ENCODE assay signal across 8 cellular contexts in genomic region chr1:198937231-198938031, GRCh38.
A peak's percentile ranks its signal among the peaks of the same experiment; 100 is the strongest.
DNase-seq lines count a peak whose midpoint lies in the region; ATAC-seq and TF ChIP-seq lines count a peak whose summit lies in the region.

No MANE protein-coding gene starts in this region.

- peak; percentile 89 for DNase-seq in GM03348 (ENCODE audit: low spot score)
- DNase-seq in anterior cingulate cortex (lab: John Stamatoyannopoulos, UW) = peak in 53 of 58 donors; percentile 8 to 96 (median 58)
- peak; percentile 26 for DNase-seq in left cardiac atrium
- DNase-seq in prostate gland (ENCODE audit: low spot score) = peak; percentile 13
- DNase-seq in SKM-1 (lab: John Stamatoyannopoulos, UW; ENCODE audit: unreplicated experiment) = no peak

- TF ChIP-seq POLR2A in prostate gland (IDR thresholded peaks at IDR 0.05) = peak; percentile 44

- H3K9ac ChIP-seq in HUES64 (ENCODE audit: low read depth, low read length) = peak overlapping the region; percentile 28; the same call in 1 of the 2 replicates

- peak overlapping the region; percentile 44 for H3K4me3 ChIP-seq in HUES64 (ENCODE audit: low read length)
- peak overlapping the region in 1 of 2 donors; percentile 17 for H3K4me3 ChIP-seq in prostate gland

- no peaks in the 10 kb centered on the region for H3K36me3 ChIP-seq in HUES64 (ENCODE audit: insufficient read depth, low read length)
- H3K36me3 ChIP-seq in prostate gland = no peaks in the 10 kb centered on the region

- intact Hi-C loops in left cardiac atrium (cut with DNase I) (no loop called here), prostate gland (cut with DNase I) (no loop called here)

- H3K4me1 ChIP-seq in HUES64 (ENCODE audit: insufficient read depth, low read length) (peaks cover 14% of the 10 kb centered on the region), prostate gland (replicated peaks) (no peaks in the 10 kb centered on the region)

- TF ChIP-seq CTCF in prostate gland (IDR thresholded peaks at IDR 0.05) = no peak

- no peaks in the 10 kb centered on the region for H3K9me3 ChIP-seq in HUES64 (ENCODE audit: insufficient read depth, low read depth, low read length)
- H3K9me3 ChIP-seq in prostate gland = no peaks in the 10 kb centered on the region

- H3K27me3 ChIP-seq in HUES64 (ENCODE audit: insufficient read depth, low read length) (no peaks in the 10 kb centered on the region), prostate gland (replicated peaks; ENCODE audit: insufficient read depth) (no peaks in the 10 kb centered on the region)

- 95% methylated on average over 5 of the region's 5 CpGs for WGBS in HUES64
- 15% methylated on average over 5 of the region's 5 CpGs for WGBS in prostate gland

- no peak overlapping the region for H3K27ac ChIP-seq in HUES64 (ENCODE audit: low read depth, low read length)
- peak overlapping the region in 1 of 2 donors; percentile 19 for H3K27ac ChIP-seq in prostate gland

- peak; percentile 85 for ATAC-seq in GM21619 (IDR thresholded peaks at IDR 0.05; ENCODE audit: unreplicated experiment)
- ATAC-seq in left cardiac atrium = peak; percentile 98 to 99

TF ChIP-seq in PFSK-1, 5 proteins besides CTCF, POLR2A, EP300 and RAD21:
- TF ChIP-seq REST (IDR thresholded peaks at IDR 0.05; ENCODE audit: insufficient read depth in 1 of 2, low read depth in 2 of 2, low read length in 2 of 2) = no peak
- peak; percentile 97 for TF ChIP-seq POLR2AphosphoS5 (IDR thresholded peaks at IDR 0.05; ENCODE audit: low read depth, low read length)
- TF ChIP-seq TAF1 (IDR thresholded peaks at IDR 0.05; ENCODE audit: borderline replicate concordance, insufficient read depth, low read length) = peak; percentile 98; the same call in 1 of the 2 replicates
